In genomic region chr7:43462836-43463235, GRCh38 we compare ENCODE assay signal across 26 cellular contexts.
DNase-seq lines count a peak whose midpoint lies in the region; ATAC-seq, FAIRE-seq and TF ChIP-seq lines count a peak whose summit lies in the region.
"Had no signal": no experiment of that assay in that cellular context is flagged by ENCODE, and none has a peak within 500 bp of the region (broad histone marks: within the 10 kb centered on the region; RNA-seq: fewer than 3 reads in every experiment).

No MANE protein-coding gene starts in this region.

- BruUV-seq in HepG2 (replicated peaks; lab: Mats Ljungman, UMichigan) (no TSS peak), PC-3 (replicated peaks; lab: Mats Ljungman, UMichigan) (no TSS peak)

- no peaks in the 10 kb centered on the region for H3K79me2 ChIP-seq in HepG2 (ENCODE audit: insufficient read depth, low read length)
- no peaks in the 10 kb centered on the region for H3K79me2 ChIP-seq in H1 (ENCODE audit: control insufficient read depth in 1 of 2, insufficient read depth in 2 of 2, low read length in 2 of 2)
- H3K79me2 ChIP-seq in PC-3 (ENCODE audit: low read length): no peaks in the 10 kb centered on the region

- H2BK12ac ChIP-seq in H1 (ENCODE audit: low read depth, low read length) (peak overlapping the region; percentile 88; the same call in 1 of the 2 replicates), mesenchymal stem cell (ENCODE audit: low read length in 2 of 2) (no peak overlapping the region)

- H2BK15ac ChIP-seq in H1 (ENCODE audit: low read length): 0 out of 2 replicates have a peak overlapping the region, but pooled peaks have one; percentile 37
- H2BK15ac ChIP-seq in mesenchymal stem cell (ENCODE audit: low read depth, poor library complexity, severe bottlenecking): no peak overlapping the region

- TF ChIP-seq EP300 in HepG2 (IDR thresholded peaks at IDR 0.05; ENCODE audit: low read depth in 2 of 2, low read length in 2 of 2) (no peak), HepG2 (CRISPR knock-in tag; IDR thresholded peaks at IDR 0.05; ENCODE audit: borderline replicate concordance) (no peak), H1 (IDR thresholded peaks at IDR 0.05; ENCODE audit: borderline replicate concordance in 1 of 2, low read depth in 2 of 2, low read length in 2 of 2) (no peak)

- peak overlapping the region; percentile 43; the same call in 1 of the 2 replicates for H2BK20ac ChIP-seq in H1 (ENCODE audit: low read length)

- TF ChIP-seq RAD21 in liver (IDR thresholded peaks at IDR 0.05) (peak; percentile 47 to 60), HepG2 (CRISPR knock-in tag; IDR thresholded peaks at IDR 0.05) (no peak), H1 (IDR thresholded peaks at IDR 0.05 in 1 of 2, conservative IDR thresholded peaks at IDR 0.05 in 1 of 2; ENCODE audit: low read depth in 2 of 2, low read length in 2 of 2) (no peak)

- ATAC-seq in HepG2 (no peak), HG03025 (IDR thresholded peaks at IDR 0.05; ENCODE audit: low FRiP score, unreplicated experiment) (no peak), PC-3 (no peak)
- ATAC-seq: activated CD4-positive, alpha-beta T cell treated with anti-CD3 and anti-CD28 coated beads for 36 hours; activated T-cell treated with anti-CD3 and anti-CD28 coated beads, Interleukin-2, amount 50 U/mL, for 4 hours; body of pancreas; CD8-positive, alpha-beta T cell; SK-N-SH treated with all-trans-retinoic acid at 6 μM for 48 hours; stimulated activated naive CD8-positive, alpha-beta T cell treated with anti-CD3 and anti-CD28 coated beads, Interleukin-15, Interleukin-2, amounts not matched to agents 100 U/mL and 50 U/mL, for 24 hours had no signal

- H3K4me3 Mint-ChIP-seq in T-helper 2 cell treated with Interferon-gamma antibody and Interleukin-4, amounts not matched to agents 5 μg/mL and 100 μg/mL, for 36 hours: no peak overlapping the region
- H3K4me3 Mint-ChIP-seq: activated CD4-positive, alpha-beta T cell treated with anti-CD3 and anti-CD28 coated beads for 36 hours; activated T-cell treated with anti-CD3 and anti-CD28 coated beads, Interleukin-2, amount 50 U/mL, for 4 hours; B cell; CD8-positive, alpha-beta T cell had no signal

- H3K27ac Mint-ChIP-seq in T-helper 2 cell treated with Interferon-gamma antibody and Interleukin-4, amounts not matched to agents 5 μg/mL and 100 μg/mL, for 36 hours: no peak overlapping the region
- H3K27ac Mint-ChIP-seq: activated CD4-positive, alpha-beta T cell treated with anti-CD3 and anti-CD28 coated beads for 36 hours; B cell; CD8-positive, alpha-beta T cell had no signal

- TF ChIP-seq POLR2A in HepG2 (IDR thresholded peaks at IDR 0.05; ENCODE audit: insufficient read depth in 1 of 2, low read depth in 2 of 2, low read length in 2 of 2): no peak
- TF ChIP-seq POLR2A in H1 (IDR thresholded peaks at IDR 0.05; ENCODE audit: control extremely low read depth in 1 of 2, low read depth in 2 of 2, low read length in 2 of 2): no peak

- intact Hi-C loops in HepG2 (cut with micrococcal nuclease; ENCODE audit: unreplicated experiment) (no loop called here), PC-3 (cut with micrococcal nuclease) (no loop called here)

- H3K36me3 ChIP-seq in liver (ENCODE audit: control insufficient read depth in 4 of 4, insufficient read depth in 3 of 4, low read depth in 1 of 4, low read length in 3 of 4) (no peaks in the 10 kb centered on the region), HepG2 (replicated peaks in 1 of 2; ENCODE audit: control insufficient read depth in 1 of 2, insufficient read depth in 2 of 2, low read length in 2 of 2) (no peaks in the 10 kb centered on the region), H1 (ENCODE audit: control insufficient read depth in 2 of 4, insufficient read depth in 4 of 4, low read length in 3 of 4) (no peaks in the 10 kb centered on the region; a peak in 1 of 8 replicates), mesenchymal stem cell (ENCODE audit: control insufficient read depth in 1 of 2, insufficient read depth in 2 of 2, low read depth in 1 of 2, low read length in 2 of 2) (no peaks in the 10 kb centered on the region), PC-3 (ENCODE audit: low read depth, low read length) (no peaks in the 10 kb centered on the region)
- H3K36me3 ChIP-seq: HAP-1, heart left ventricle, neutrophil, thyroid gland, vagina had no signal

- H2BK5ac ChIP-seq in H1 (ENCODE audit: low read depth, low read length): no peak overlapping the region
- no peak overlapping the region for H2BK5ac ChIP-seq in mesenchymal stem cell (ENCODE audit: low read depth, low read length, poor library complexity, severe bottlenecking)

- no peak overlapping the region for H3K9ac ChIP-seq in liver (ENCODE audit: low read depth in 1 of 2, low read length in 2 of 2)
- H3K9ac ChIP-seq in HepG2 (ENCODE audit: insufficient read depth, low read depth, low read length): no peak overlapping the region
- H3K9ac ChIP-seq in H1 (replicated peaks in 1 of 4; ENCODE audit: extremely low read depth in 1 of 4, low read depth in 3 of 4, low read length in 3 of 4): no peak overlapping the region
- H3K9ac ChIP-seq in mesenchymal stem cell (ENCODE audit: low read length): peak overlapping the region; percentile 40
- H3K9ac ChIP-seq in PC-3 (ENCODE audit: low read length): no peak overlapping the region

- H3K56ac ChIP-seq in H1 (replicated peaks; ENCODE audit: insufficient read length, low read depth, low read length): no peak overlapping the region

- H3K9me3 ChIP-seq in liver (ENCODE audit: control insufficient read depth in 4 of 4, low read length in 3 of 4): no peaks in the 10 kb centered on the region
- no peaks in the 10 kb centered on the region for H3K9me3 ChIP-seq in HepG2 (ENCODE audit: low read length)
- no peaks in the 10 kb centered on the region for H3K9me3 ChIP-seq in H1 (ENCODE audit: insufficient read depth in 2 of 2, low read depth in 1 of 2, low read length in 1 of 2)
- H3K9me3 ChIP-seq in mesenchymal stem cell (ENCODE audit: control insufficient read depth, low read length): no peaks in the 10 kb centered on the region
- no peaks in the 10 kb centered on the region for H3K9me3 ChIP-seq in PC-3 (ENCODE audit: low read length)
- H3K9me3 ChIP-seq: body of pancreas, HAP-1, heart left ventricle, neutrophil, thyroid gland, vagina had no signal

- POLR2A ChIA-PET in HepG2 (lab: Yijun Ruan, JAX) (no interaction called here), H1 (lab: Charles Lee; ENCODE audit: partially characterized antibody) (no interaction called here), PC-3 (lab: Charles Lee; ENCODE audit: unreplicated experiment) (no interaction called here)

- no peaks in the 10 kb centered on the region for H3K36me3 Mint-ChIP-seq in T-helper 2 cell treated with Interferon-gamma antibody and Interleukin-4, amounts not matched to agents 5 μg/mL and 100 μg/mL, for 36 hours (ENCODE audit: low read depth)
- H3K36me3 Mint-ChIP-seq: CD8-positive, alpha-beta T cell had no signal

- H3K4ac ChIP-seq in H1 (replicated peaks; ENCODE audit: insufficient read length, low read depth, low read length): no peak overlapping the region
- no peak overlapping the region for H3K4ac ChIP-seq in mesenchymal stem cell (ENCODE audit: low read depth in 1 of 2, low read length in 2 of 2)

- H2BK120ac ChIP-seq in H1 (replicated peaks; ENCODE audit: low read depth, low read length): peak overlapping the region; percentile 16
- H2BK120ac ChIP-seq in mesenchymal stem cell (ENCODE audit: low read depth, low read length): no peak overlapping the region

- no peak overlapping the region for H3K23ac ChIP-seq in H1 (ENCODE audit: insufficient read length)
- no peak overlapping the region for H3K23ac ChIP-seq in mesenchymal stem cell (ENCODE audit: low read length in 2 of 2)

- H3K9me3 Mint-ChIP-seq in T-helper 2 cell treated with Interferon-gamma antibody and Interleukin-4, amounts not matched to agents 5 μg/mL and 100 μg/mL, for 36 hours: no peaks in the 10 kb centered on the region
- H3K9me3 Mint-ChIP-seq: activated T-cell treated with anti-CD3 and anti-CD28 coated beads, Interleukin-2, amount 50 U/mL, for 4 hours; CD8-positive, alpha-beta T cell had no signal

- H3K27me3 ChIP-seq in liver (ENCODE audit: control insufficient read depth in 4 of 4, insufficient read depth in 4 of 4, low read length in 3 of 4) (no peaks in the 10 kb centered on the region), HepG2 (ENCODE audit: control insufficient read depth in 1 of 2, insufficient read depth in 2 of 2, low read length in 2 of 2) (peaks cover 0 to 6% of the 10 kb centered on the region in 2 experiments; a peak in 1 of 5 replicates), H1 (replicated peaks in 1 of 4; ENCODE audit: control insufficient read depth in 3 of 4, extremely low read depth in 1 of 4, insufficient read depth in 3 of 4, low read length in 3 of 4) (no peaks in the 10 kb centered on the region), mesenchymal stem cell (ENCODE audit: control insufficient read depth in 1 of 2, insufficient read depth in 1 of 2, low read length in 2 of 2) (no peaks in the 10 kb centered on the region), PC-3 (ENCODE audit: low read length) (no peaks in the 10 kb centered on the region)
- H3K27me3 ChIP-seq: body of pancreas, foreskin keratinocyte, heart left ventricle, neutrophil, thyroid gland, vagina had no signal

- H3K4me2 ChIP-seq in HepG2 (ENCODE audit: low read depth, low read length) (no peak overlapping the region), H1 (ENCODE audit: insufficient read depth in 1 of 2, low read depth in 2 of 2, low read length in 2 of 2) (no peak overlapping the region), mesenchymal stem cell (ENCODE audit: low read length, poor library complexity, severe bottlenecking) (no peak overlapping the region), PC-3 (ENCODE audit: low read length) (no peak overlapping the region)

- no peaks in the 10 kb centered on the region for H3K9me2 ChIP-seq in PC-3 (replicated peaks; ENCODE audit: low read length)

- no peaks in the 10 kb centered on the region for H3F3A ChIP-seq in PC-3 (ENCODE audit: low read length, unreplicated experiment)

- TF ChIP-seq CTCF in liver (IDR thresholded peaks at IDR 0.05; ENCODE audit: low read depth, low read length, missing input control) (no peak), HepG2 (CRISPR knock-in tag; IDR thresholded peaks at IDR 0.05) (no peak), H1 (IDR thresholded peaks at IDR 0.05; ENCODE audit: control extremely low read depth in 1 of 3, insufficient read depth in 1 of 3, low read depth in 1 of 3, low read length in 3 of 3) (no peak), PC-3 (conservative IDR thresholded peaks at IDR 0.05; ENCODE audit: low read depth, low read length) (no peak)

- H4K8ac ChIP-seq in H1 (ENCODE audit: extremely low read depth, insufficient read depth, low read length) (no peak overlapping the region), mesenchymal stem cell (ENCODE audit: low read length) (no peak overlapping the region)

- H3K27ac ChIP-seq in liver (ENCODE audit: low read depth in 1 of 2, low read length in 2 of 2) (peak overlapping the region in 1 of 2 donors; percentile 15), HepG2 (ENCODE audit: extremely low read length, insufficient read depth, low read length) (no peak overlapping the region), H1 (ENCODE audit: low read depth, low read length) (no peak overlapping the region), mesenchymal stem cell (ENCODE audit: low read length, poor library complexity, severe bottlenecking) (no peak overlapping the region), PC-3 (ENCODE audit: low read length) (no peak overlapping the region)
- H3K27ac ChIP-seq: body of pancreas, foreskin keratinocyte, heart left ventricle, neutrophil, thyroid gland, vagina had no signal

- H3K18ac ChIP-seq in H1 (ENCODE audit: extremely low read depth, low read length) (no peak overlapping the region), mesenchymal stem cell (ENCODE audit: low read depth in 1 of 2, low read length in 2 of 2) (no peak overlapping the region)

- CTCF ChIA-PET in HepG2 (lab: Yijun Ruan, JAX; ENCODE audit: low intra/inter-chr PET ratio, low total read pairs): no interaction called here
- CTCF ChIA-PET in H1 (lab: Charles Lee; ENCODE audit: partially characterized antibody): interaction anchor here (0.6 to 1.7 kb wide), 6 partner anchors 8 to 291 kb away, joined by 3 to 8 read pairs (median 3); no protein-coding TSS in a partner anchor
- CTCF ChIA-PET in PC-3 (lab: Charles Lee): no interaction called here

- no peak overlapping the region for H2AFZ ChIP-seq in HepG2 (ENCODE audit: low read length)
- H2AFZ ChIP-seq in H1 (ENCODE audit: low read length): no peak overlapping the region
- H2AFZ ChIP-seq in mesenchymal stem cell (ENCODE audit: low read depth, low read length): no peak overlapping the region
- H2AFZ ChIP-seq in PC-3 (ENCODE audit: low read length): no peak overlapping the region

- H3K4me3 ChIP-seq in liver (ENCODE audit: low read depth in 1 of 3, low read length in 3 of 3) (no peak overlapping the region), HepG2 (replicated peaks in 1 of 3; ENCODE audit: insufficient read depth in 1 of 3, low read depth in 2 of 3, low read length in 3 of 3) (no peak overlapping the region), H1 (ENCODE audit: extremely low read depth in 1 of 4, insufficient read depth in 2 of 4, low read depth in 3 of 4, low read length in 4 of 4) (no peak overlapping the region), mesenchymal stem cell (ENCODE audit: insufficient read depth in 1 of 2, low read depth in 1 of 2, low read length in 2 of 2) (peak overlapping the region in 1 of 2 experiments; percentile 49), PC-3 (ENCODE audit: low read length) (no peak overlapping the region)
- H3K4me3 ChIP-seq: body of pancreas, HAP-1, heart left ventricle, thyroid gland, vagina had no signal

- no peak for FAIRE-seq in HepG2 (lab: Jason Lieb, UNC)
- FAIRE-seq in H1 (lab: Jason Lieb, UNC): no peak

- in situ Hi-C loops in HepG2 (cut with HindIII; ENCODE audit: extremely low pct_ligation_motif_present, low pct_unique_long_range_greater_than_20kb): loop anchor here (25.0 kb wide), 2 partner anchors 249 to 374 kb away; no protein-coding TSS in a partner anchor

- H4K91ac ChIP-seq in H1 (replicated peaks; ENCODE audit: insufficient read length, low read length): no peak overlapping the region
- no peak overlapping the region for H4K91ac ChIP-seq in mesenchymal stem cell (ENCODE audit: low read length)

- H4K5ac ChIP-seq in H1 (ENCODE audit: insufficient read length, low read depth, low read length): no peak overlapping the region

- H4K20me1 ChIP-seq in HepG2 (ENCODE audit: insufficient read depth, low read length) (no peaks in the 10 kb centered on the region), H1 (replicated peaks in 1 of 2; ENCODE audit: control insufficient read depth in 1 of 2, insufficient read depth in 2 of 2, low read length in 2 of 2) (no peaks in the 10 kb centered on the region), PC-3 (ENCODE audit: low read length) (no peaks in the 10 kb centered on the region)

- H3K23me2 ChIP-seq in H1 (ENCODE audit: low read depth, low read length): no peaks in the 10 kb centered on the region; the same call in 1 of the 2 replicates

- H3K4me1 Mint-ChIP-seq in T-helper 2 cell treated with Interferon-gamma antibody and Interleukin-4, amounts not matched to agents 5 μg/mL and 100 μg/mL, for 36 hours (ENCODE audit: low read depth): no peaks in the 10 kb centered on the region
- H3K4me1 Mint-ChIP-seq: B cell had no signal

- DNase-seq in HepG2 (ENCODE audit: low spot score) (no peak), H1 (ENCODE audit: low read depth in 1 of 2, low spot score in 2 of 2) (no peak), mesenchymal stem cell (no peak), PC-3 (no peak)
- no peak for DNase-seq in T-helper 2 cell treated with Interferon-gamma antibody and Interleukin-4, amounts not matched to agents 5 μg/mL and 100 μg/mL, for 36 hours (ENCODE audit: low spot score)
- no peak for DNase-seq in activated CD4-positive, alpha-beta T cell treated with anti-CD3 and anti-CD28 coated beads for 4 hours
- DNase-seq: activated CD4-positive, alpha-beta T cell treated with anti-CD3 and anti-CD28 coated beads for 36 hours; activated gamma-delta T cell treated with Interleukin-2 at 50 U/mL for 16 hours; activated T-cell treated with anti-CD3 and anti-CD28 coated beads, Interleukin-2, amount 50 U/mL, for 4 hours; body of pancreas; CD8-positive, alpha-beta T cell; DMS 273 treated with DMSO at 0.1 percent for 48 hours; heart left ventricle; IMR-90; NCI-H2081 treated with DMSO at 0.1 percent for 48 hours; NCI-H446; stimulated activated naive CD8-positive, alpha-beta T cell treated with anti-CD3 and anti-CD28 coated beads, Interleukin-15, Interleukin-2, amounts not matched to agents 100 U/mL and 50 U/mL, for 24 hours; thyroid gland had no signal

- WGBS in liver: 21% methylated on average over 1 of the region's 1 CpG
- WGBS in HepG2 (ENCODE audit: low lambda C conversion rate): 0% methylated on average over 1 of the region's 1 CpG
- WGBS in H1 (ENCODE audit: extremely low coverage in 1 of 2, insufficient coverage in 1 of 2, insufficient read length in 1 of 2, insufficient replicate concordance in 2 of 2, low coverage in 1 of 2, low lambda C conversion rate in 2 of 2, missing lambda C conversion rate in 1 of 2), 2 experiments: 91% methylated on average over 1 of the region's 1 CpG; no CpG with 5 or more reads in 1 of the 2 experiments
- WGBS in mesenchymal stem cell: 80% methylated on average over 1 of the region's 1 CpG

- H3K4me1 ChIP-seq in liver (ENCODE audit: control insufficient read depth in 4 of 4, insufficient read depth in 4 of 4, low read length in 3 of 4): peaks cover 8 to 42% (median 31%) of the 10 kb centered on the region in 4 donors
- peaks cover 70% of the 10 kb centered on the region for H3K4me1 ChIP-seq in HepG2 (ENCODE audit: insufficient read depth, low read length)
- H3K4me1 ChIP-seq in H1 (replicated peaks in 1 of 4; ENCODE audit: control insufficient read depth in 3 of 4, insufficient read depth in 4 of 4, low read length in 3 of 4): peaks cover 3 to 13% (median 8%) of the 10 kb centered on the region in 4 experiments; a peak in 5 of 7 replicates
- H3K4me1 ChIP-seq in mesenchymal stem cell (ENCODE audit: control insufficient read depth, insufficient read depth, low read depth, low read length): peaks cover 7% of the 10 kb centered on the region
- no peaks in the 10 kb centered on the region; the same call in 1 of the 2 replicates for H3K4me1 ChIP-seq in PC-3 (ENCODE audit: insufficient read depth, low read length)
- H3K4me1 ChIP-seq: body of pancreas, HAP-1 had no signal

- H3K79me1 ChIP-seq in H1 (ENCODE audit: low read depth, low read length) (no peaks in the 10 kb centered on the region), mesenchymal stem cell (replicated peaks; ENCODE audit: low read length, poor library complexity, severe bottlenecking) (no peaks in the 10 kb centered on the region)

- peaks cover 8% of the 10 kb centered on the region for H3K27me3 Mint-ChIP-seq in T-helper 2 cell treated with Interferon-gamma antibody and Interleukin-4, amounts not matched to agents 5 μg/mL and 100 μg/mL, for 36 hours (ENCODE audit: low read depth)

- H2AK5ac ChIP-seq in H1 (ENCODE audit: low read depth, low read length) (no peak overlapping the region; the same call in 1 of the 2 replicates), mesenchymal stem cell (ENCODE audit: low read length, severe bottlenecking) (no peak overlapping the region)

- H3K14ac ChIP-seq in H1 (ENCODE audit: insufficient read length) (no peak overlapping the region), mesenchymal stem cell (ENCODE audit: low read length in 2 of 2) (no peak overlapping the region)
